Comparison of ENCODE assay signal across 1 cellular context in genomic region chr4:168335621-168336020, GRCh38.
TF ChIP-seq lines count a peak whose summit lies in the region.

No MANE protein-coding gene starts in this region.

TF ChIP-seq in SK-N-SH treated with all-trans-retinoic acid at 6 μM for 48 hours, 23 proteins besides CTCF, POLR2A, EP300 and RAD21 (continued from another document):
- TF ChIP-seq PATZ1 (CRISPR knock-in tag; IDR thresholded peaks at IDR 0.05; ENCODE audit: borderline replicate concordance) (no peak), ZNF8 (CRISPR knock-in tag; IDR thresholded peaks at IDR 0.05) (no peak), ZFP30 (CRISPR knock-in tag; IDR thresholded peaks at IDR 0.05) (no peak), ZNF70 (CRISPR knock-in tag; IDR thresholded peaks at IDR 0.05) (no peak), ZNF565 (CRISPR knock-in tag; conservative IDR thresholded peaks at IDR 0.05; ENCODE audit: low read depth) (no peak), OSR1 (CRISPR knock-in tag; IDR thresholded peaks at IDR 0.05) (no peak)
